ENCODE assay signal across 9 cellular contexts in the genomic region with DNA sequence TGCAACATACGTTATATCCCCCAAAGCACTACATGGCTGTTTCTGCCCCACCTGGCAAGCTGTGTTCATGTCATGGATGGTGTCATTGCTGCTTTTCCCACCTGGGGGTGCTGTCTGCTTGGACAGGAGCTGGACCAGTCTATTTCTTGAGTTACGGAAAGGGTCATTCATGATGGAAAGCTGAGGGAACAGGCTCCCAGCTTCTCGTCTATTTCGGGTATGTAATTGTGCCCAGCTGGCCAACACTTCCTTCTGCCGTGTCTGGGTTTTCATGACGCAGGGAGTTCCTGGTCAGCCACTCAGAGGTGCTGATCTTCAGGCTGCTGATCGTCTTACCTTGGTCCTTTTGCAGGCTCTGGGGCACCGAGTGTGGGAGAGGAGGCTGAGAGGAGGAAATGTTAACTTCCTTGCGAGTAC. TPM values are rescaled to one million over a fixed set of nuclear protein-coding genes. Genes with fewer than 3 reads are reported as not detected.
DNase-seq lines count a peak whose midpoint lies in the region; ATAC-seq and TF ChIP-seq lines count a peak whose summit lies in the region.
"Had no signal": no experiment of that assay in that cellular context is flagged by ENCODE, and none has a peak within 500 bp of the region (broad histone marks: within the 10 kb centered on the region; RNA-seq: fewer than 3 reads in every experiment).

No MANE protein-coding gene starts in this region.

- intact Hi-C loops in heart right ventricle (cut with DNase I): loop anchor here in 3 of 10 donors (5.0 to 10.0 kb wide), 4 partner anchors 135 to 425 kb away; no protein-coding TSS in a partner anchor
- intact Hi-C loops in gastrocnemius medialis (cut with DNase I; ENCODE audit: low total_unique reads): no loop called here

- TF ChIP-seq CTCF in DOHH2 (IDR thresholded peaks at IDR 0.05; ENCODE audit: low read depth, low read length, poor library complexity, severe bottlenecking) (peak; percentile 61), WERI-Rb-1 (IDR thresholded peaks at IDR 0.05; ENCODE audit: low read depth, low read length) (peak; percentile 84), heart right ventricle (IDR thresholded peaks at IDR 0.05) (peak in 8 of 9 donors; percentile 38 to 71 (median 62)), gastrocnemius medialis (IDR thresholded peaks at IDR 0.05 in 4 of 5, conservative IDR thresholded peaks at IDR 0.05 in 1 of 5) (peak; percentile 47 to 77 (median 65))

- no peak for TF ChIP-seq POLR2A in gastrocnemius medialis (IDR thresholded peaks at IDR 0.05)

- no peaks in the 10 kb centered on the region for H3K79me2 ChIP-seq in DOHH2 (ENCODE audit: control insufficient read depth, low read length)

- no peak overlapping the region for H3K4me2 ChIP-seq in DOHH2 (ENCODE audit: low read length)

- in situ Hi-C loops in gastrocnemius medialis (cut with MboI; ENCODE audit: low sequenced_read_pairs in 4 of 4): no loop called here

- H3K9me2 ChIP-seq in DOHH2 (replicated peaks; ENCODE audit: control insufficient read depth, low read length): no peaks in the 10 kb centered on the region

- WGBS in heart right ventricle, 2 donors: 23 to 26% methylated on average over 9 of the region's 9 CpGs

- H3F3A ChIP-seq in DOHH2 (ENCODE audit: control insufficient read depth, insufficient read depth): no peaks in the 10 kb centered on the region

- no peaks in the 10 kb centered on the region for H3K4me1 ChIP-seq in DOHH2 (ENCODE audit: control insufficient read depth, low read length)
- peaks cover 0 to 13% (median 3%) of the 10 kb centered on the region in 9 donors for H3K4me1 ChIP-seq in heart right ventricle
- peaks cover 4 to 15% of the 10 kb centered on the region in 2 donors for H3K4me1 ChIP-seq in gastrocnemius medialis

- H3K4me3 ChIP-seq in DOHH2 (ENCODE audit: low read length): no peak overlapping the region
- no peak overlapping the region for H3K4me3 ChIP-seq in WERI-Rb-1 (ENCODE audit: low read depth, low read length)
- H3K4me3 ChIP-seq in heart right ventricle: no peak overlapping the region
- H3K4me3 ChIP-seq in gastrocnemius medialis: no peak overlapping the region

- peak; percentile 50 for DNase-seq in HT1080 (ENCODE audit: low read depth)
- peak; percentile 70 for DNase-seq in WERI-Rb-1
- DNase-seq in heart right ventricle: peak in 1 of 2 donors; percentile 49
- DNase-seq in gastrocnemius medialis: peak in 1 of 2 donors; percentile 79
- no peak for DNase-seq in Kasumi-1 (lab: John Stamatoyannopoulos, UW)
- no peak for DNase-seq in activated gamma-delta T cell (lab: John Stamatoyannopoulos, UW)

- no peaks in the 10 kb centered on the region for H4K20me1 ChIP-seq in DOHH2 (ENCODE audit: control insufficient read depth, insufficient read depth, low read depth, low read length)

- ATAC-seq in heart right ventricle (peak in 7 of 8 donors; percentile 36 to 73 (median 66)), gastrocnemius medialis (peak; percentile 46 to 80), HG02610 (IDR thresholded peaks at IDR 0.05; ENCODE audit: unreplicated experiment) (no peak)

- H3K36me3 ChIP-seq in DOHH2 (ENCODE audit: control insufficient read depth, low read length) (no peaks in the 10 kb centered on the region), WERI-Rb-1 (no peaks in the 10 kb centered on the region), heart right ventricle (peaks cover 0 to 9% (median 0%) of the 10 kb centered on the region in 9 donors), gastrocnemius medialis (peaks cover 0 to 7% of the 10 kb centered on the region in 2 donors)

- H3K27ac ChIP-seq in DOHH2 (ENCODE audit: low read depth, low read length): no peak overlapping the region
- no peak overlapping the region for H3K27ac ChIP-seq in WERI-Rb-1
- peak overlapping the region in 1 of 10 donors; percentile 25 for H3K27ac ChIP-seq in heart right ventricle
- H3K27ac ChIP-seq in gastrocnemius medialis: peak overlapping the region in 2 of 4 donors; percentile 10 to 60

- H3K27me3 ChIP-seq in DOHH2 (ENCODE audit: control insufficient read depth, low read length) (no peaks in the 10 kb centered on the region), WERI-Rb-1 (ENCODE audit: insufficient read depth, low read depth, severe bottlenecking) (no peaks in the 10 kb centered on the region), heart right ventricle (no peaks in the 10 kb centered on the region), gastrocnemius medialis (no peaks in the 10 kb centered on the region)

- H3K9me3 ChIP-seq in DOHH2 (ENCODE audit: control insufficient read depth, insufficient read depth, low read length) (no peaks in the 10 kb centered on the region), WERI-Rb-1 (ENCODE audit: severe bottlenecking) (no peaks in the 10 kb centered on the region), heart right ventricle (no peaks in the 10 kb centered on the region), gastrocnemius medialis (no peaks in the 10 kb centered on the region)

RNA-seq across cellular contexts. Expression of a gene that starts 8.6 kb away (rescaled TPM):
- total RNA-seq in HT1080 (2014; rRNA removed; shearing (Covaris generic)): not detected in 2 replicates
- not detected in 2 replicates for polyA plus RNA-seq in HT1080 (2015; cell fraction: cytosol; rRNA removed)
- polyA plus RNA-seq in HT1080 (2015; cell fraction: nucleus; rRNA removed): not detected in 2 replicates
- total RNA-seq in heart right ventricle: under 1 TPM in 1 of 10 donors, not detected in 9; 0.76 TPM
- under 1 TPM in 1 of 2 donors, not detected in 1; 0.29 TPM for polyA plus RNA-seq in heart right ventricle
- total RNA-seq in gastrocnemius medialis: under 1 TPM in 2 of 4 donors, not detected in 2; 0.46 to 0.55 TPM
- total RNA-seq: mononuclear cell had no signal

Comparison
In these comparisons a context has a peak if more than half of its experiments do, and no peak if none do; other contexts are left out.
1. DNase-seq: peak in HT1080 (single experiment) and WERI-Rb-1 (single experiment); none in Kasumi-1 (0 of 2) and activated gamma-delta T cell (single experiment).
2. Peak in every context shown above with its lines, with median percentiles within 50 percentile points of each other: CTCF ChIP-seq.